8 cellular contexts compared by ENCODE assay signal in genomic region chrX:134172588-134173259, GRCh38.
A peak's percentile ranks its signal among the peaks of the same experiment; 100 is the strongest.
DNase-seq lines count a peak whose midpoint lies in the region; ATAC-seq, FAIRE-seq and TF ChIP-seq lines count a peak whose summit lies in the region.

No MANE protein-coding gene starts in this region.

- H3K4me3 ChIP-seq in osteoblast (ENCODE audit: insufficient read depth, low read length), result peak overlapping the region; percentile 58

- H2AFZ ChIP-seq in osteoblast (ENCODE audit: low read length), result peak overlapping the region; percentile 59

- H3K4me3 Mint-ChIP-seq in activated T-cell treated with anti-CD3 and anti-CD28 coated beads, Interleukin-2, amount 50 U/mL, for 72 hours, result peak overlapping the region; percentile 93 to 97

- no peaks in the 10 kb centered on the region for H3K9me3 ChIP-seq in osteoblast (ENCODE audit: low read depth, low read length)

- ATAC-seq in GM18907 (IDR thresholded peaks at IDR 0.05; ENCODE audit: unreplicated experiment) (peak; percentile 44), HG03280 (IDR thresholded peaks at IDR 0.05; ENCODE audit: unreplicated experiment) (no peak)
- peak; percentile 49 to 69 for ATAC-seq in activated T-cell treated with anti-CD3 and anti-CD28 coated beads, Interleukin-2, amount 50 U/mL, for 72 hours (replicated peaks in 1 of 2)

- no peak for TF ChIP-seq CTCF in osteoblast (IDR thresholded peaks at IDR 0.05; ENCODE audit: extremely low read depth, low read depth, low read length)

- no peaks in the 10 kb centered on the region for H3K4me1 ChIP-seq in osteoblast (ENCODE audit: insufficient read depth, low read length)

- peaks cover 23% of the 10 kb centered on the region for H3K4me1 Mint-ChIP-seq in activated T-cell treated with anti-CD3 and anti-CD28 coated beads, Interleukin-2, amount 50 U/mL, for 72 hours (ENCODE audit: low read depth)

- no peaks in the 10 kb centered on the region for H3K79me2 ChIP-seq in osteoblast (ENCODE audit: insufficient read depth, low read length)

- H3K27me3 ChIP-seq in osteoblast (ENCODE audit: insufficient read depth, low read length), result peaks cover 11% of the 10 kb centered on the region

- peaks cover 8 to 12% of the 10 kb centered on the region in 2 donors for H3K36me3 Mint-ChIP-seq in activated T-cell treated with anti-CD3 and anti-CD28 coated beads, Interleukin-2, amount 50 U/mL, for 72 hours (ENCODE audit: insufficient read depth in 2 of 2)

- H3K4me2 ChIP-seq in osteoblast (ENCODE audit: insufficient read depth, low read length), result peak overlapping the region; percentile 69

- H4K20me1 ChIP-seq in osteoblast (ENCODE audit: insufficient read depth, low read length), result no peaks in the 10 kb centered on the region

- peaks cover 45% of the 10 kb centered on the region for H3K27me3 Mint-ChIP-seq in activated T-cell treated with anti-CD3 and anti-CD28 coated beads, Interleukin-2, amount 50 U/mL, for 72 hours (ENCODE audit: low read depth)

- DNase-seq in HuH-7 (ENCODE audit: low spot score), result peak; percentile 24
- DNase-seq in activated T-cell treated with anti-CD3 and anti-CD28 coated beads, Interleukin-2, amount 50 U/mL, for 72 hours, result peak; percentile 35 to 38
- peak; percentile 22 to 34 for DNase-seq in frontal cortex (ENCODE audit: low spot score in 2 of 2)
- DNase-seq in osteoblast (ENCODE audit: insufficient read length, low spot score, missing footprints), result peak; percentile 73
- no peak for DNase-seq in NCI-H1105 (lab: John Stamatoyannopoulos, UW)
- no peak for DNase-seq in RKO (ENCODE audit: low spot score)

- H3K27ac Mint-ChIP-seq in activated T-cell treated with anti-CD3 and anti-CD28 coated beads, Interleukin-2, amount 50 U/mL, for 72 hours, result peak overlapping the region; percentile 83

- H3K27ac ChIP-seq in osteoblast (ENCODE audit: low read depth, low read length), result no peak overlapping the region

- no peaks in the 10 kb centered on the region for H3K36me3 ChIP-seq in osteoblast (ENCODE audit: insufficient read depth, low read length)

- H3K9me3 Mint-ChIP-seq in activated T-cell treated with anti-CD3 and anti-CD28 coated beads, Interleukin-2, amount 50 U/mL, for 72 hours, result no peaks in the 10 kb centered on the region

- FAIRE-seq in frontal cortex (lab: Jason Lieb, UNC), result no peak

Comparison
In these comparisons a context has a peak if more than half of its experiments do, and no peak if none do; other contexts are left out.
1. DNase-seq: peak in HuH-7 (single experiment), activated T-cell treated with anti-CD3 and anti-CD28 coated beads, Interleukin-2, amount 50 U/mL, for 72 hours (2 of 2), frontal cortex (2 of 2) and osteoblast (single experiment); none in NCI-H1105 (single experiment) and RKO (single experiment).